Comparison of ENCODE assay signal across 26 cellular contexts in genomic region chr13:113902536-113902935, GRCh38. TPM values are rescaled to one million over a fixed set of nuclear protein-coding genes. Genes with fewer than 3 reads are reported as not detected.
DNase-seq lines count a peak whose midpoint lies in the region; FAIRE-seq and TF ChIP-seq lines count a peak whose summit lies in the region.
"Had no signal": no experiment of that assay in that cellular context is flagged by ENCODE, and none has a peak within 500 bp of the region (broad histone marks: within the 10 kb centered on the region; RNA-seq: fewer than 3 reads in every experiment).

No MANE protein-coding gene starts in this region.

- H3K36me3 Mint-ChIP-seq in chondrocyte (ENCODE audit: low read depth) (no peaks in the 10 kb centered on the region), nephron (ENCODE audit: low read depth) (no peaks in the 10 kb centered on the region)
- H3K36me3 Mint-ChIP-seq: CD4-positive, alpha-beta memory T cell had no signal

- DNase-seq in NCI-H226 (peak; percentile 56), chondrocyte (ENCODE audit: low spot score) (no peak), NCI-H2107 treated with DMSO at 0.1 percent for 48 hours (lab: John Stamatoyannopoulos, UW; ENCODE audit: unreplicated experiment) (no peak), GM20000 (ENCODE audit: low spot score) (no peak), kidney (no peak), C1 segment of cervical spinal cord (lab: John Stamatoyannopoulos, UW) (no peak)
- DNase-seq: AML-193; CD4-positive, alpha-beta memory T cell; COR-L47; DMS53; Kasumi-1; MV-4-11; NCI-H1105; NCI-H1436 treated with DMSO at 0.1 percent for 48 hours; NCI-H187 treated with DMSO at 0.1 percent for 48 hours; NCI-H446; NCI-H524 treated with DMSO at 0.1 percent for 48 hours; NCI-H774; SJCRH30 had no signal

- no peaks in the 10 kb centered on the region for H3K4me1 ChIP-seq in kidney (ENCODE audit: control insufficient read depth in 1 of 2, insufficient read depth in 1 of 2, low read depth in 1 of 2, low read length in 2 of 2)
- H3K4me1 ChIP-seq: A549, SJCRH30 had no signal

- H3K27ac Mint-ChIP-seq in chondrocyte (ENCODE audit: unreplicated experiment), result peak overlapping the region; percentile 65
- peak overlapping the region in 2 of 3 experiments; percentile 52 to 55 for H3K27ac Mint-ChIP-seq in nephron

- H3K9ac ChIP-seq in kidney (ENCODE audit: low read length in 2 of 2), result no peak overlapping the region
- H3K9ac ChIP-seq: BLaER1 treated with 17β-estradiol and CSF1 and Interleukin-3, amounts not matched to agents 10 nM and 100 nM had no signal

- H3K36me3 ChIP-seq in kidney (ENCODE audit: control insufficient read depth in 1 of 2, insufficient read depth in 2 of 2, low read length in 2 of 2), result no peaks in the 10 kb centered on the region
- H3K36me3 ChIP-seq: BLaER1 treated with 17β-estradiol and CSF1 and Interleukin-3, amounts not matched to agents 10 nM and 100 nM; SJCRH30 had no signal

- H3K9me3 Mint-ChIP-seq in chondrocyte (ENCODE audit: low read depth) (peaks cover 3% of the 10 kb centered on the region), nephron (no peaks in the 10 kb centered on the region)
- H3K9me3 Mint-ChIP-seq: CD4-positive, alpha-beta memory T cell had no signal

- no peak overlapping the region for H3K27ac ChIP-seq in kidney (ENCODE audit: low read depth in 2 of 2, low read length in 2 of 2)
- H3K27ac ChIP-seq: A549; BLaER1 treated with 17β-estradiol and CSF1 and Interleukin-3, amounts not matched to agents 10 nM and 100 nM; SJCRH30 had no signal

- H3K4me1 Mint-ChIP-seq in chondrocyte (ENCODE audit: low read depth) (peaks cover 54% of the 10 kb centered on the region), nephron (peaks cover 32% of the 10 kb centered on the region)

- H3K27me3 Mint-ChIP-seq in chondrocyte (ENCODE audit: low read depth) (no peaks in the 10 kb centered on the region), nephron (ENCODE audit: low read depth) (no peaks in the 10 kb centered on the region)

- intact Hi-C loops in kidney (cut with DNase I), result no loop called here

- no peak overlapping the region for H3K4me3 ChIP-seq in kidney (ENCODE audit: low read length in 2 of 2)
- H3K4me3 ChIP-seq: A549; BLaER1 treated with 17β-estradiol and CSF1 and Interleukin-3, amounts not matched to agents 10 nM and 100 nM; K562; SJCRH30 had no signal

- H3K4me3 Mint-ChIP-seq in chondrocyte (ENCODE audit: unreplicated experiment), result no peak overlapping the region
- H3K4me3 Mint-ChIP-seq in nephron, result no peak overlapping the region
- H3K4me3 Mint-ChIP-seq: CD4-positive, alpha-beta memory T cell had no signal

- no peak for FAIRE-seq in kidney (lab: Jason Lieb, UNC)
- FAIRE-seq: A549, H54, HepG2, K562, RCC 7860 had no signal

- TF ChIP-seq CTCF in chondrocyte (IDR thresholded peaks at IDR 0.05), result no peak
- TF ChIP-seq CTCF in nephron (IDR thresholded peaks at IDR 0.05; ENCODE audit: unreplicated experiment in 3 of 3), result no peak
- TF ChIP-seq CTCF in GM20000 (IDR thresholded peaks at IDR 0.05; ENCODE audit: extremely low read depth, missing control alignments), result no peak
- TF ChIP-seq CTCF in kidney (IDR thresholded peaks at IDR 0.05; ENCODE audit: borderline replicate concordance, extremely low read depth, insufficient read depth), result no peak

- H3K9me3 ChIP-seq in kidney (ENCODE audit: control insufficient read depth in 1 of 2, low read length in 2 of 2), result no peaks in the 10 kb centered on the region
- H3K9me3 ChIP-seq: A549, SJCRH30 had no signal

RNA-seq across cellular contexts. Expression of gene GAS6, which starts 38.7 kb away (rescaled TPM):
- total RNA-seq in chondrocyte (83.7 to 113 TPM (median 111 TPM) in 3 replicates), kidney (83.5 TPM)
- polyA plus RNA-seq in kidney (ENCODE audit: insufficient read depth, low read depth, low replicate concordance), result 135 TPM
